Comparison of ENCODE assay signal across 8 cellular contexts in genomic region chr19:10718205-10719196, GRCh38. TPM values are rescaled to one million over a fixed set of nuclear protein-coding genes. Genes with fewer than 3 reads are reported as not detected.
A peak's percentile ranks its signal among the peaks of the same experiment; 100 is the strongest.
DNase-seq lines count a peak whose midpoint lies in the region; ATAC-seq and TF ChIP-seq lines count a peak whose summit lies in the region.

No MANE protein-coding gene starts in this region.

- no peaks in the 10 kb centered on the region for H3K27me3 Mint-ChIP-seq in activated naive CD8-positive, alpha-beta T cell treated with anti-CD3 and anti-CD28 coated beads, Interleukin-2, amount 10 ng/mL, durations not matched to agents 7 days and 5 days

- peak overlapping the region; percentile 98 for H3K4me3 Mint-ChIP-seq in activated naive CD8-positive, alpha-beta T cell treated with anti-CD3 and anti-CD28 coated beads, Interleukin-2, amount 10 ng/mL, durations not matched to agents 7 days and 5 days

- peak overlapping the region; percentile 89 for H3K27ac Mint-ChIP-seq in activated naive CD8-positive, alpha-beta T cell treated with anti-CD3 and anti-CD28 coated beads, Interleukin-2, amount 10 ng/mL, durations not matched to agents 7 days and 5 days

- no peaks in the 10 kb centered on the region for H3K9me3 Mint-ChIP-seq in activated naive CD8-positive, alpha-beta T cell treated with anti-CD3 and anti-CD28 coated beads, Interleukin-2, amount 10 ng/mL, durations not matched to agents 7 days and 5 days

- H3K4me1 ChIP-seq in SJCRH30 (no peaks in the 10 kb centered on the region), right atrium auricular region (peaks cover 0 to 30% of the 10 kb centered on the region in 2 donors)

- H3K36me3 ChIP-seq in SJCRH30 (no peaks in the 10 kb centered on the region), right atrium auricular region (peaks cover 4% of the 10 kb centered on the region)

- H3K36me3 Mint-ChIP-seq in activated naive CD8-positive, alpha-beta T cell treated with anti-CD3 and anti-CD28 coated beads, Interleukin-2, amount 10 ng/mL, durations not matched to agents 7 days and 5 days, result peaks cover 10% of the 10 kb centered on the region

- H3K9me3 ChIP-seq in SJCRH30 (replicated peaks), result no peaks in the 10 kb centered on the region
- H3K9me3 ChIP-seq in right atrium auricular region, result no peaks in the 10 kb centered on the region

- H3K27ac ChIP-seq in SJCRH30 (peak overlapping the region; percentile 55; the same call in 1 of the 2 replicates), right atrium auricular region (peak overlapping the region; percentile 94 to 96)

- POLR2A ChIA-PET in activated naive CD8-positive, alpha-beta T cell treated with anti-CD3 and anti-CD28 coated beads, Interleukin-2, amount 10 ng/mL, durations not matched to agents 7 days and 5 days (lab: Charles Lee), result interaction anchor here (0.9 to 3.2 kb wide), 13 partner anchors 9 to 153 kb away, joined by 3 to 26 read pairs (median 8); partner anchors contain the start of genes CARM1, QTRT1 and TMED1

- peak overlapping the region; percentile 83 for H3K4me3 ChIP-seq in SJCRH30
- H3K4me3 ChIP-seq in right atrium auricular region, result peak overlapping the region; percentile 93 to 99

- DNase-seq in NCI-H1105 (lab: John Stamatoyannopoulos, UW) (peak; percentile 25), NCI-H1105 treated with DMSO at 0.1 percent for 48 hours (lab: John Stamatoyannopoulos, UW) (no peak), SJCRH30 (peak; percentile 57 to 58), right atrium auricular region (ENCODE audit: low spot score) (no peak), retina (peak; percentile 72)
- DNase-seq in activated naive CD8-positive, alpha-beta T cell treated with anti-CD3 and anti-CD28 coated beads, Interleukin-2, amount 10 ng/mL, durations not matched to agents 7 days and 5 days, result peak; percentile 73

- peaks cover 22% of the 10 kb centered on the region for H3K4me1 Mint-ChIP-seq in activated naive CD8-positive, alpha-beta T cell treated with anti-CD3 and anti-CD28 coated beads, Interleukin-2, amount 10 ng/mL, durations not matched to agents 7 days and 5 days

- H3K27me3 ChIP-seq in SJCRH30 (no peaks in the 10 kb centered on the region), right atrium auricular region (no peaks in the 10 kb centered on the region)

- no peak for TF ChIP-seq CTCF in right atrium auricular region (IDR thresholded peaks at IDR 0.05)

- ATAC-seq in HG02885 (IDR thresholded peaks at IDR 0.05; ENCODE audit: poor library complexity, unreplicated experiment), result peak; percentile 15
- no peak for ATAC-seq in activated naive CD8-positive, alpha-beta T cell treated with anti-CD3 and anti-CD28 coated beads, Interleukin-2, amount 10 ng/mL, durations not matched to agents 7 days and 5 days (ENCODE audit: low read depth)
- ATAC-seq in GM19455 (IDR thresholded peaks at IDR 0.05; ENCODE audit: unreplicated experiment), result no peak

RNA-seq across cellular contexts. Expression of gene DNM2, which starts 0.6 kb away (rescaled TPM):
- total RNA-seq in SJCRH30 (2014; rRNA removed; shearing (Covaris generic)), result 56.7 and 59.5 TPM in 2 replicates
- 100 to 1,000 TPM; 249 to 259 TPM for total RNA-seq in activated naive CD8-positive, alpha-beta T cell treated with anti-CD3 and anti-CD28 coated beads, Interleukin-2, amount 10 ng/mL, durations not matched to agents 7 days and 5 days
- 100 to 1,000 TPM; 111 to 144 TPM for total RNA-seq in right atrium auricular region

RNA-seq across cellular contexts. Expression of gene QTRT1, which starts 17.3 kb away (rescaled TPM):
- 13.2 and 14.6 TPM in 2 replicates for total RNA-seq in SJCRH30 (2014; rRNA removed; shearing (Covaris generic))
- total RNA-seq in activated naive CD8-positive, alpha-beta T cell treated with anti-CD3 and anti-CD28 coated beads, Interleukin-2, amount 10 ng/mL, durations not matched to agents 7 days and 5 days, result 10 to 100 TPM; 35.9 to 37.7 TPM
- total RNA-seq in right atrium auricular region, result 10 to 100 TPM; 15.2 to 15.8 TPM

Comparison
In these comparisons a context has a peak if more than half of its experiments do, and no peak if none do; other contexts are left out.
1. DNase-seq: peak in NCI-H1105 (single experiment), SJCRH30 (2 of 2), activated naive CD8-positive, alpha-beta T cell treated with anti-CD3 and anti-CD28 coated beads, Interleukin-2, amount 10 ng/mL, durations not matched to agents 7 days and 5 days (single experiment) and retina (single experiment); none in NCI-H1105 treated with DMSO at 0.1 percent for 48 hours (single experiment) and right atrium auricular region (single experiment).